In the genomic region with DNA sequence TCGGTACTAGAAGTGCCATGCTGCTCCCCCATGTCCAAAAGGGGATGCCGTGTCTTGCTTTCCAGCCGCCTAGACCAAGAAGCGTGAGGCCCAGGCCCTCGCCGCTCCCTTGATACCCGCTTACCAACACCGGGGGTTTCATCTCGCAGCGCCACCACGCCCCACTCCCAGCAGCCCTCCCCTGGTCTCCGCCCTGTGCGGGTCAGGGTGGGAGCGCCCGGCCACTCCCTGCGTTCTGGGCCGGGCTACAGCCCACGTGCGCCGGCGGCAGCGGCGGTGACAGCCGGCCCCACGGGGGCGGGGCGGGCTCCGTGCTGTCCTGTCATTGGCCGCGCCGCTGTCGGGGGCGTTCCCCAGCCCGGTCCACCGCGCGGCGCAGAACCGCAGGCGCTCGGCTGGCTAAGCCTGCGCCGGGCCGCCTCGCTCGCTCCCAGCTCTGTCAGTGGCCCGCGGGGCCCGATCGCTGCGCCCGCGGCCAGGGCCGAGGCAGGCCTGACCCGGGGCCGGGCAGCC, we compare ENCODE assay signal across 8 cellular contexts. TPM values are rescaled to one million over a fixed set of nuclear protein-coding genes. Genes with fewer than 3 reads are reported as not detected.
DNase-seq lines count a peak whose midpoint lies in the region; ATAC-seq, FAIRE-seq and TF ChIP-seq lines count a peak whose summit lies in the region.

A gene with protein sequence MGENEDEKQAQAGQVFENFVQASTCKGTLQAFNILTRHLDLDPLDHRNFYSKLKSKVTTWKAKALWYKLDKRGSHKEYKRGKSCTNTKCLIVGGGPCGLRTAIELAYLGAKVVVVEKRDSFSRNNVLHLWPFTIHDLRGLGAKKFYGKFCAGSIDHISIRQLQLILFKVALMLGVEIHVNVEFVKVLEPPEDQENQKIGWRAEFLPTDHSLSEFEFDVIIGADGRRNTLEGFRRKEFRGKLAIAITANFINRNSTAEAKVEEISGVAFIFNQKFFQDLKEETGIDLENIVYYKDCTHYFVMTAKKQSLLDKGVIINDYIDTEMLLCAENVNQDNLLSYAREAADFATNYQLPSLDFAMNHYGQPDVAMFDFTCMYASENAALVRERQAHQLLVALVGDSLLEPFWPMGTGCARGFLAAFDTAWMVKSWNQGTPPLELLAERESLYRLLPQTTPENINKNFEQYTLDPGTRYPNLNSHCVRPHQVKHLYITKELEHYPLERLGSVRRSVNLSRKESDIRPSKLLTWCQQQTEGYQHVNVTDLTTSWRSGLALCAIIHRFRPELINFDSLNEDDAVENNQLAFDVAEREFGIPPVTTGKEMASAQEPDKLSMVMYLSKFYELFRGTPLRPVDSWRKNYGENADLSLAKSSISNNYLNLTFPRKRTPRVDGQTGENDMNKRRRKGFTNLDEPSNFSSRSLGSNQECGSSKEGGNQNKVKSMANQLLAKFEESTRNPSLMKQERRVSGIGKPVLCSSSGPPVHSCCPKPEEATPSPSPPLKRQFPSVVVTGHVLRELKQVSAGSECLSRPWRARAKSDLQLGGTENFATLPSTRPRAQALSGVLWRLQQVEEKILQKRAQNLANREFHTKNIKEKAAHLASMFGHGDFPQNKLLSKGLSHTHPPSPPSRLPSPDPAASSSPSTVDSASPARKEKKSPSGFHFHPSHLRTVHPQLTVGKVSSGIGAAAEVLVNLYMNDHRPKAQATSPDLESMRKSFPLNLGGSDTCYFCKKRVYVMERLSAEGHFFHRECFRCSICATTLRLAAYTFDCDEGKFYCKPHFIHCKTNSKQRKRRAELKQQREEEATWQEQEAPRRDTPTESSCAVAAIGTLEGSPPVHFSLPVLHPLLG (plus strand): TSS at position 390 of the 513 bp plus-strand sequence. CDS start 51,566 bp downstream, outside the sequence.

- peak within 1 kb of the TSS; percentile 76 for H3K4me2 ChIP-seq in HepG2 (ENCODE audit: low read depth, low read length)

- no peak within 1 kb of the TSS for H3K27ac ChIP-seq in HepG2 (ENCODE audit: extremely low read length, insufficient read depth, low read length)

- no peaks in the 10 kb centered on the region for H3K36me3 ChIP-seq in HepG2 (replicated peaks in 1 of 2; ENCODE audit: control insufficient read depth in 1 of 2, insufficient read depth in 2 of 2, low read length in 2 of 2)

- CTCF ChIA-PET in HepG2 (lab: Yijun Ruan, JAX; ENCODE audit: low intra/inter-chr PET ratio, low total read pairs) = interaction anchor here (1.3 kb wide), 1 partner anchor 126 kb away, joined by 3 read pairs; no protein-coding TSS in a partner anchor

- no peak within 1 kb of the TSS for H3K9ac ChIP-seq in HepG2 (ENCODE audit: insufficient read depth, low read depth, low read length)

- WGBS in HepG2 (ENCODE audit: low lambda C conversion rate) = no CpG with 5 or more reads among the region's 56 CpGs

- POLR2A ChIA-PET in HepG2 (lab: Yijun Ruan, JAX) = interaction anchor here (1.1 kb wide), 1 partner anchor 43 kb away, joined by 3 read pairs; no protein-coding TSS in a partner anchor

- peaks cover 33% of the 10 kb centered on the region for H3K4me1 ChIP-seq in HepG2 (ENCODE audit: insufficient read depth, low read length)

- ATAC-seq in GM19324 (IDR thresholded peaks at IDR 0.05; ENCODE audit: low FRiP score, unreplicated experiment) (peak; percentile 98), HG03457 (IDR thresholded peaks at IDR 0.05; ENCODE audit: unreplicated experiment) (peak; percentile 94), HepG2 (peak; percentile 98)

- intact Hi-C loops in dendritic cell treated with granulocyte-macrophage colony-stimulating factor and Interleukin-4, amounts not matched to agents 40 ng/mL and 50 ng/mL, for 4 days (cut with micrococcal nuclease) = loop anchor here (10.0 kb wide), 1 partner anchor 125 kb away; no protein-coding TSS in a partner anchor
- intact Hi-C loops in HepG2 (cut with micrococcal nuclease; ENCODE audit: unreplicated experiment) = loop anchor here (10.0 kb wide), 1 partner anchor 55 kb away; no protein-coding TSS in a partner anchor

- H3K4me1 Mint-ChIP-seq in dendritic cell treated with granulocyte-macrophage colony-stimulating factor and Interleukin-4, amounts not matched to agents 40 ng/mL and 50 ng/mL, for 4 days (ENCODE audit: low read depth) = peaks cover 58% of the 10 kb centered on the region

- no peak for FAIRE-seq in HepG2 (lab: Jason Lieb, UNC)

- H3K4me3 ChIP-seq in HepG2 (replicated peaks in 1 of 3; ENCODE audit: insufficient read depth in 1 of 3, low read depth in 2 of 3, low read length in 3 of 3) = peak within 1 kb of the TSS; percentile 43 to 59 (median 55)

- TF ChIP-seq EP300 in HepG2 (IDR thresholded peaks at IDR 0.05; ENCODE audit: low read depth in 2 of 2, low read length in 2 of 2) (no peak), HepG2 (CRISPR knock-in tag; IDR thresholded peaks at IDR 0.05; ENCODE audit: borderline replicate concordance) (no peak)

- H3K27ac Mint-ChIP-seq in dendritic cell treated with granulocyte-macrophage colony-stimulating factor and Interleukin-4, amounts not matched to agents 40 ng/mL and 50 ng/mL, for 4 days = peak within 1 kb of the TSS; percentile 80

- H3K27me3 Mint-ChIP-seq in dendritic cell treated with granulocyte-macrophage colony-stimulating factor and Interleukin-4, amounts not matched to agents 40 ng/mL and 50 ng/mL, for 4 days = no peaks in the 10 kb centered on the region

- in situ Hi-C loops in HepG2 (cut with HindIII; ENCODE audit: extremely low pct_ligation_motif_present, low pct_unique_long_range_greater_than_20kb) = loop anchor here (10.0 kb wide), 1 partner anchor 125 kb away; no protein-coding TSS in a partner anchor

- no peak for TF ChIP-seq RAD21 in HepG2 (CRISPR knock-in tag; IDR thresholded peaks at IDR 0.05)

- no peaks in the 10 kb centered on the region for H3K9me3 Mint-ChIP-seq in dendritic cell treated with granulocyte-macrophage colony-stimulating factor and Interleukin-4, amounts not matched to agents 40 ng/mL and 50 ng/mL, for 4 days

- H4K20me1 ChIP-seq in HepG2 (ENCODE audit: insufficient read depth, low read length) = no peaks in the 10 kb centered on the region

- peaks cover 6% of the 10 kb centered on the region for H3K36me3 Mint-ChIP-seq in dendritic cell treated with granulocyte-macrophage colony-stimulating factor and Interleukin-4, amounts not matched to agents 40 ng/mL and 50 ng/mL, for 4 days (ENCODE audit: low read depth)

- no TSS peak for BruUV-seq in HepG2 (replicated peaks; lab: Mats Ljungman, UMichigan)

- peak within 1 kb of the TSS; percentile 89 for H3K4me3 Mint-ChIP-seq in dendritic cell treated with granulocyte-macrophage colony-stimulating factor and Interleukin-4, amounts not matched to agents 40 ng/mL and 50 ng/mL, for 4 days

- 0 out of 2 replicates have a peak, but pooled peaks have one; percentile 14 for TF ChIP-seq CTCF in HepG2 (CRISPR knock-in tag; IDR thresholded peaks at IDR 0.05)

- no peaks in the 10 kb centered on the region for H3K9me3 ChIP-seq in HepG2 (ENCODE audit: low read length)

- H2AFZ ChIP-seq in HepG2 (ENCODE audit: low read length) = no peak within 1 kb of the TSS

- no peaks in the 10 kb centered on the region for H3K79me2 ChIP-seq in HepG2 (ENCODE audit: insufficient read depth, low read length)

- H3K27me3 ChIP-seq in HepG2 (ENCODE audit: control insufficient read depth in 1 of 2, insufficient read depth in 2 of 2, low read length in 2 of 2) = peaks cover 0 to 3% of the 10 kb centered on the region in 2 experiments; a peak in 2 of 5 replicates

- DNase-seq in Ammon's horn (ENCODE audit: low spot score) (peak; percentile 93), NCI-H526 (lab: John Stamatoyannopoulos, UW) (peak; percentile 68 to 98), HepG2 (ENCODE audit: low spot score) (peak; percentile 64)
- DNase-seq in activated CD4-positive, alpha-beta T cell treated with anti-CD3 and anti-CD28 coated beads, Interleukin-2, amount 50 U/mL, for 4 hours = peak; percentile 69 to 72
- DNase-seq in stimulated activated CD4-positive, alpha-beta T cell treated with anti-CD3 and anti-CD28 coated beads, Interleukin-2, amount 100 ng/mL, for 48 hours = peak; percentile 77 to 84

- no peak for TF ChIP-seq POLR2A in HepG2 (IDR thresholded peaks at IDR 0.05; ENCODE audit: insufficient read depth in 1 of 2, low read depth in 2 of 2, low read length in 2 of 2)

TF ChIP-seq in HepG2, 621 proteins besides CTCF, POLR2A, EP300 and RAD21 (continues in another document):
- TF ChIP-seq ZNF30 (CRISPR knock-in tag; IDR thresholded peaks at IDR 0.05) (no peak), TBP (CRISPR knock-in tag; IDR thresholded peaks at IDR 0.05) (no peak), DPF2 (CRISPR knock-in tag; IDR thresholded peaks at IDR 0.05; ENCODE audit: borderline replicate concordance, low read depth) (no peak), CCDC6 (CRISPR knock-in tag; IDR thresholded peaks at IDR 0.05) (no peak; the same call in 1 of the 2 replicates), GPN1 (CRISPR knock-in tag; IDR thresholded peaks at IDR 0.05; ENCODE audit: borderline replicate concordance) (no peak), CENPX (CRISPR knock-in tag; IDR thresholded peaks at IDR 0.05) (no peak), ZNF136 (CRISPR knock-in tag; IDR thresholded peaks at IDR 0.05; ENCODE audit: low read depth) (no peak), ZNF737 (CRISPR knock-in tag; IDR thresholded peaks at IDR 0.05; ENCODE audit: borderline replicate concordance) (no peak), HOXA3 (CRISPR knock-in tag; IDR thresholded peaks at IDR 0.05) (peak; percentile 54; the same call in 1 of the 2 replicates)

RNA-seq across cellular contexts. Expression of the gene that starts here (rescaled TPM):
- 1.1 and 1.4 TPM in 2 replicates for total RNA-seq in HepG2 (2016; rRNA removed; fragmentation: Illumina TruSeq; extraction: Trizol)
- 0.18 and 0.51 TPM in 2 replicates for total RNA-seq in HepG2 (2016; cell fraction: cytosol; rRNA removed; fragmentation: Illumina TruSeq; extraction: Trizol; ENCODE audit: low read depth)
- total RNA-seq in HepG2 (2016; cell fraction: insoluble cytoplasmic fraction; rRNA removed; fragmentation: Illumina TruSeq; extraction: Trizol) = 1.1 and 1.7 TPM in 2 replicates
- total RNA-seq in HepG2 (2016; cell fraction: membrane; rRNA removed; fragmentation: Illumina TruSeq; extraction: Trizol) = 1.1 and 1.3 TPM in 2 replicates
- 1.6 and 3.7 TPM in 2 replicates for total RNA-seq in HepG2 (2016; cell fraction: nucleus; rRNA removed; fragmentation: Illumina TruSeq; extraction: Trizol)
- polyA plus RNA-seq in HepG2 (2011; rRNA removed) = 0.59 and 0.78 TPM in 2 replicates
- polyA plus RNA-seq in HepG2 (2011; cell fraction: cytosol; rRNA removed) = 0.46 and 0.50 TPM in 2 replicates
- polyA plus RNA-seq in HepG2 (2011; cell fraction: nucleus; rRNA removed) = 0.61 and 0.97 TPM in 2 replicates
- polyA plus RNA-seq in HepG2 (2012) = 0.48 and 1.6 TPM in 2 replicates
- 0.29 and 0.53 TPM in 2 replicates for polyA plus RNA-seq in HepG2 (2016; cell fraction: cytosol; fragmentation: Illumina TruSeq; extraction: Trizol; ENCODE audit: low read depth)
- polyA plus RNA-seq in HepG2 (2016; cell fraction: insoluble cytoplasmic fraction; fragmentation: Illumina TruSeq; extraction: Trizol; ENCODE audit: low read depth) = 0.73 and 1.3 TPM in 2 replicates
- 0.34 and 0.39 TPM in 2 replicates for polyA plus RNA-seq in HepG2 (2016; cell fraction: membrane; fragmentation: Illumina TruSeq; extraction: Trizol; ENCODE audit: low read depth)
- polyA plus RNA-seq in HepG2 (2016; cell fraction: nucleus; fragmentation: Illumina TruSeq; extraction: Trizol; ENCODE audit: insufficient read depth, low read depth) = 1.2 and 2.1 TPM in 2 replicates
- 1.6 and 8.6 TPM in 2 replicates for polyA minus RNA-seq in HepG2 (2011; rRNA and poly(A)+ RNA removed; ENCODE audit: low replicate concordance)
- polyA minus RNA-seq in HepG2 (2011; cell fraction: cytosol; rRNA and poly(A)+ RNA removed) = 0.70 and 2.7 TPM in 2 replicates
- polyA minus RNA-seq in HepG2 (2011; cell fraction: nucleus; rRNA and poly(A)+ RNA removed) = 2.4 and 3.5 TPM in 2 replicates
